19 cellular contexts compared by ENCODE assay signal in genomic region chr4:139164731-139165130, GRCh38. TPM values are rescaled to one million over a fixed set of nuclear protein-coding genes. Genes with fewer than 3 reads are reported as not detected.
DNase-seq lines count a peak whose midpoint lies in the region; ATAC-seq, FAIRE-seq and TF ChIP-seq lines count a peak whose summit lies in the region.
"Had no signal": no experiment of that assay in that cellular context is flagged by ENCODE, and none has a peak within 500 bp of the region (broad histone marks: within the 10 kb centered on the region; RNA-seq: fewer than 3 reads in every experiment).

No MANE protein-coding gene starts in this region.

- H3K4me1 ChIP-seq in HUES6 (ENCODE audit: control insufficient read depth, insufficient read depth, low read length) (peaks cover 51% of the 10 kb centered on the region), HepG2 (ENCODE audit: insufficient read depth, low read length) (peaks cover 18% of the 10 kb centered on the region), OCI-LY7 (ENCODE audit: insufficient read depth, low read length, poor library complexity, severe bottlenecking) (peaks cover 25% of the 10 kb centered on the region)
- H3K4me1 ChIP-seq: BE2C had no signal

- no peak overlapping the region for H2AFZ ChIP-seq in HepG2 (ENCODE audit: low read length)
- no peak overlapping the region for H2AFZ ChIP-seq in OCI-LY7 (ENCODE audit: low read length)

- H3K36me3 ChIP-seq in HUES6 (ENCODE audit: control insufficient read depth, insufficient read depth, low read length) (no peaks in the 10 kb centered on the region), HepG2 (replicated peaks in 1 of 2; ENCODE audit: control insufficient read depth in 1 of 2, insufficient read depth in 2 of 2, low read length in 2 of 2) (no peaks in the 10 kb centered on the region; a peak in 1 of 5 replicates), OCI-LY7 (ENCODE audit: insufficient read depth, low read length) (no peaks in the 10 kb centered on the region)
- H3K36me3 ChIP-seq: BE2C had no signal

- TF ChIP-seq RAD21 in HepG2 (CRISPR knock-in tag; IDR thresholded peaks at IDR 0.05) = no peak

- H3K27ac ChIP-seq in HUES6 (ENCODE audit: low read depth, low read length) = 0 out of 2 replicates have a peak overlapping the region, but pooled peaks have one; percentile 28
- H3K27ac ChIP-seq in HepG2 (ENCODE audit: extremely low read length, insufficient read depth, low read length) = no peak overlapping the region
- H3K27ac ChIP-seq in OCI-LY7 (ENCODE audit: low read depth, low read length, poor library complexity, severe bottlenecking) = no peak overlapping the region

- H3K27me3 ChIP-seq in HUES6 (ENCODE audit: control insufficient read depth, insufficient read depth, low read length) (no peaks in the 10 kb centered on the region), HepG2 (ENCODE audit: control insufficient read depth in 1 of 2, insufficient read depth in 2 of 2, low read length in 2 of 2) (no peaks in the 10 kb centered on the region)
- H3K27me3 ChIP-seq: BE2C had no signal

- intact Hi-C loops in HepG2 (cut with micrococcal nuclease; ENCODE audit: unreplicated experiment) = no loop called here
- intact Hi-C loops in OCI-LY7 (cut with micrococcal nuclease; ENCODE audit: unreplicated experiment) = no loop called here

- POLR2A ChIA-PET in HepG2 (lab: Yijun Ruan, JAX) (no interaction called here), OCI-LY7 (lab: Charles Lee) (interaction anchor here (0.7 kb wide), 1 partner anchor 10 kb away, joined by 4 read pairs; no protein-coding TSS in a partner anchor)

- no peak overlapping the region for H3K9ac ChIP-seq in HUES6 (ENCODE audit: low read length)
- H3K9ac ChIP-seq in HepG2 (ENCODE audit: insufficient read depth, low read depth, low read length) = no peak overlapping the region

- H4K20me1 ChIP-seq in HepG2 (ENCODE audit: insufficient read depth, low read length) = peaks cover 16% of the 10 kb centered on the region
- H4K20me1 ChIP-seq in OCI-LY7 (ENCODE audit: insufficient read depth, low read length) = no peaks in the 10 kb centered on the region

- TF ChIP-seq POLR2A in HepG2 (IDR thresholded peaks at IDR 0.05; ENCODE audit: insufficient read depth in 1 of 2, low read depth in 2 of 2, low read length in 2 of 2) = no peak

- WGBS in HepG2 (ENCODE audit: low lambda C conversion rate) = 93% methylated on average over 1 of the region's 1 CpG

- H3K4me2 ChIP-seq in HepG2 (ENCODE audit: low read depth, low read length) = no peak overlapping the region
- no peak overlapping the region for H3K4me2 ChIP-seq in OCI-LY7 (ENCODE audit: low read length)

- H3K9me3 ChIP-seq in HUES6 (ENCODE audit: control insufficient read depth, insufficient read depth, low read depth, low read length) = no peaks in the 10 kb centered on the region
- no peaks in the 10 kb centered on the region for H3K9me3 ChIP-seq in HepG2 (ENCODE audit: low read length)
- no peaks in the 10 kb centered on the region for H3K9me3 ChIP-seq in OCI-LY7 (ENCODE audit: low read length)
- H3K9me3 ChIP-seq: BE2C had no signal

- TF ChIP-seq CTCF in HepG2 (CRISPR knock-in tag; IDR thresholded peaks at IDR 0.05) (no peak), OCI-LY7 (conservative IDR thresholded peaks at IDR 0.05; ENCODE audit: low read length) (no peak)

- BruUV-seq in HepG2 (replicated peaks; lab: Mats Ljungman, UMichigan) = TSS peak; percentile 10
- no TSS peak for BruUV-seq in OCI-LY7 (replicated peaks; lab: Mats Ljungman, UMichigan)

- CTCF ChIA-PET in HepG2 (lab: Yijun Ruan, JAX; ENCODE audit: low intra/inter-chr PET ratio, low total read pairs) = no interaction called here
- CTCF ChIA-PET in OCI-LY7 (lab: Charles Lee; ENCODE audit: unreplicated experiment) = no interaction called here

- H3K79me2 ChIP-seq in HepG2 (ENCODE audit: insufficient read depth, low read length) = peaks cover 42% of the 10 kb centered on the region
- peaks cover 23% of the 10 kb centered on the region for H3K79me2 ChIP-seq in OCI-LY7 (ENCODE audit: insufficient read depth, low read depth, low read length)

- in situ Hi-C loops in HepG2 (cut with HindIII; ENCODE audit: extremely low pct_ligation_motif_present, low pct_unique_long_range_greater_than_20kb) = loop anchor here (10.0 kb wide), 1 partner anchor 60 kb away; no protein-coding TSS in a partner anchor

- TF ChIP-seq EP300 in HepG2 (IDR thresholded peaks at IDR 0.05; ENCODE audit: low read depth in 2 of 2, low read length in 2 of 2) (no peak), HepG2 (CRISPR knock-in tag; IDR thresholded peaks at IDR 0.05; ENCODE audit: borderline replicate concordance) (no peak)

- no peak for ATAC-seq in HepG2
- no peak for ATAC-seq in GM18520 (IDR thresholded peaks at IDR 0.05; ENCODE audit: unreplicated experiment)
- ATAC-seq in GM18511 (IDR thresholded peaks at IDR 0.05; ENCODE audit: unreplicated experiment) = no peak
- ATAC-seq: HCT116 had no signal

- no peak for FAIRE-seq in HepG2 (lab: Jason Lieb, UNC)
- FAIRE-seq: A204.1, GM19239, H54 had no signal

- DNase-seq in dermis blood vessel endothelial cell (peak; percentile 49), HepG2 (ENCODE audit: low spot score) (no peak), OCI-LY7 (ENCODE audit: low spot score) (no peak), NCI-H526 treated with DMSO at 0.1 percent for 48 hours (lab: John Stamatoyannopoulos, UW) (no peak)
- DNase-seq: ACHN; BE2C; C1 segment of cervical spinal cord; CD4-positive, CD25-positive, alpha-beta regulatory T cell; CD8-positive, alpha-beta memory T cell; COR-L47; DMS79; GDM1 had no signal

- H3K4me3 ChIP-seq in HUES6 (ENCODE audit: low read depth, low read length) = no peak overlapping the region
- H3K4me3 ChIP-seq in HepG2 (replicated peaks in 1 of 3; ENCODE audit: insufficient read depth in 1 of 3, low read depth in 2 of 3, low read length in 3 of 3) = no peak overlapping the region
- no peak overlapping the region for H3K4me3 ChIP-seq in OCI-LY7 (ENCODE audit: low read depth, low read length, poor library complexity, severe bottlenecking)

- H3K9me2 ChIP-seq in OCI-LY7 (ENCODE audit: insufficient read depth, low read length) = no peaks in the 10 kb centered on the region

TF ChIP-seq in HepG2, 621 proteins besides CTCF, POLR2A, EP300 and RAD21:
- TF ChIP-seq HNRNPH1 (optimal IDR thresholded peaks at IDR 0.05; ENCODE audit: low read depth, low read length) (no peak), ZNF772 (CRISPR knock-in tag; IDR thresholded peaks at IDR 0.05) (no peak), ZSCAN20 (CRISPR knock-in tag; IDR thresholded peaks at IDR 0.05; ENCODE audit: borderline replicate concordance) (no peak), SAP130 (CRISPR knock-in tag; IDR thresholded peaks at IDR 0.05; ENCODE audit: low read depth) (no peak)

RNA-seq across cellular contexts. Expression of gene ELF2, which starts 12.3 kb away (rescaled TPM):
- 52.8 and 54.9 TPM in 2 replicates for total RNA-seq in dermis blood vessel endothelial cell
- 35.4 and 44.5 TPM in 2 replicates for total RNA-seq in HepG2 (2016; rRNA removed; fragmentation: Illumina TruSeq; extraction: Trizol)
- total RNA-seq in HepG2 (2016; cell fraction: cytosol; rRNA removed; fragmentation: Illumina TruSeq; extraction: Trizol; ENCODE audit: low read depth) = 33.4 and 38.1 TPM in 2 replicates
- 34.3 and 42.9 TPM in 2 replicates for total RNA-seq in HepG2 (2016; cell fraction: insoluble cytoplasmic fraction; rRNA removed; fragmentation: Illumina TruSeq; extraction: Trizol)
- total RNA-seq in HepG2 (2016; cell fraction: membrane; rRNA removed; fragmentation: Illumina TruSeq; extraction: Trizol) = 31.5 and 31.6 TPM in 2 replicates
- 34.9 and 35.6 TPM in 2 replicates for total RNA-seq in HepG2 (2016; cell fraction: nucleus; rRNA removed; fragmentation: Illumina TruSeq; extraction: Trizol)
- 24.2 and 28.6 TPM in 2 replicates for polyA plus RNA-seq in HepG2 (2011; rRNA removed)
- 14.5 and 18.0 TPM in 2 replicates for polyA plus RNA-seq in HepG2 (2011; cell fraction: cytosol; rRNA removed)
- 18.4 and 19.9 TPM in 2 replicates for polyA plus RNA-seq in HepG2 (2011; cell fraction: nucleus; rRNA removed)
- polyA plus RNA-seq in HepG2 (2012) = 19.5 and 21.8 TPM in 2 replicates
- polyA plus RNA-seq in HepG2 (2016; cell fraction: cytosol; fragmentation: Illumina TruSeq; extraction: Trizol; ENCODE audit: low read depth) = 2.4 and 3.0 TPM in 2 replicates
- polyA plus RNA-seq in HepG2 (2016; cell fraction: insoluble cytoplasmic fraction; fragmentation: Illumina TruSeq; extraction: Trizol; ENCODE audit: low read depth) = 25.1 and 29.8 TPM in 2 replicates
- polyA plus RNA-seq in HepG2 (2016; cell fraction: membrane; fragmentation: Illumina TruSeq; extraction: Trizol; ENCODE audit: low read depth) = 6.9 and 7.7 TPM in 2 replicates
- 35.5 and 38.0 TPM in 2 replicates for polyA plus RNA-seq in HepG2 (2016; cell fraction: nucleus; fragmentation: Illumina TruSeq; extraction: Trizol; ENCODE audit: insufficient read depth, low read depth)
- 30.9 and 40.2 TPM in 2 replicates for polyA minus RNA-seq in HepG2 (2011; rRNA and poly(A)+ RNA removed; ENCODE audit: low replicate concordance)
- polyA minus RNA-seq in HepG2 (2011; cell fraction: cytosol; rRNA and poly(A)+ RNA removed) = 25.8 and 27.5 TPM in 2 replicates
- 69.3 and 81.7 TPM in 2 replicates for polyA minus RNA-seq in HepG2 (2011; cell fraction: nucleus; rRNA and poly(A)+ RNA removed)
- total RNA-seq in OCI-LY7 (2014; rRNA removed; shearing (Covaris generic)) = 49.1 and 49.6 TPM in 2 replicates
- 57.0 and 62.0 TPM in 2 replicates for total RNA-seq in OCI-LY7 (2022)
